9 cellular contexts compared by ENCODE assay signal in the genomic region with DNA sequence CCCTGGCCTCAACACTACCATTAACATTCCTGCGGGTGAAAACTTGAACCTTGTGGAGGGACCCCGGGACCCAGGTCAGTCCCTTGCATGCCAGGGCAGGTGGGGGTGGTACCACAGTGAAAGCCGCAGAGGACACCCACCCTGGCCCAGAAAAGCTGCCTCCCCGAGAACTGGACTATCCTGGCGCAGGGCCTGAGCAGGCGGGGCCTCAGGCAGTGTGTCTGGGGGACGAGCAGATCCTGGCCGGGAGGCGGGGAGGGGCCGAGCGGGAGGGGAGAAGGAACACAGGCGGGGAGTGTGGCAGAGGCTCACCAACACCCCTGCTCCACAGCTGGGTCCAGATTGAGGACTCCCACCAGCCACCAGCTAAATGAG. TPM values are rescaled to one million over a fixed set of nuclear protein-coding genes. Genes with fewer than 3 reads are reported as not detected.
A peak's percentile ranks its signal among the peaks of the same experiment; 100 is the strongest.
DNase-seq lines count a peak whose midpoint lies in the region; ATAC-seq, FAIRE-seq and TF ChIP-seq lines count a peak whose summit lies in the region.
"Had no signal": no experiment of that assay in that cellular context is flagged by ENCODE, and none has a peak within 500 bp of the region (broad histone marks: within the 10 kb centered on the region; RNA-seq: fewer than 3 reads in every experiment).

No MANE protein-coding gene starts in this region.

- ATAC-seq in GM19455 (IDR thresholded peaks at IDR 0.05; ENCODE audit: unreplicated experiment), result no peak
- ATAC-seq in HG02970 (IDR thresholded peaks at IDR 0.05; ENCODE audit: low FRiP score, unreplicated experiment), result no peak
- ATAC-seq in activated CD8-positive, alpha-beta T cell treated with anti-CD3 and anti-CD28 coated beads, Interleukin-2, amount 10 ng/mL, durations not matched to agents 7 days and 5 days, result no peak

- DNase-seq in HFFc6, result peak; percentile 26
- DNase-seq in MCF 10A (ENCODE audit: unreplicated experiment), result peak; percentile 79
- DNase-seq in keratinocyte (ENCODE audit: low read depth, low spot score), result no peak
- DNase-seq in activated CD8-positive, alpha-beta T cell treated with anti-CD3 and anti-CD28 coated beads, Interleukin-2, amount 10 ng/mL, durations not matched to agents 7 days and 5 days, result no peak
- DNase-seq in occipital lobe (lab: John Stamatoyannopoulos, UW), result no peak

- CTCF ChIA-PET in MCF 10A (lab: Yijun Ruan, JAX), result interaction anchor here (1.1 to 2.6 kb wide), 4 partner anchors 8 to 115 kb away, joined by 3 to 11 read pairs (median 8); no protein-coding TSS in a partner anchor
- CTCF ChIA-PET in activated CD8-positive, alpha-beta T cell treated with anti-CD3 and anti-CD28 coated beads, Interleukin-2, amount 10 ng/mL, durations not matched to agents 7 days and 5 days (lab: Charles Lee), result no interaction called here

- no peaks in the 10 kb centered on the region for H3K27me3 ChIP-seq in keratinocyte (ENCODE audit: control insufficient read depth, extremely low read depth, insufficient read depth, low read length)
- H3K27me3 ChIP-seq in stomach smooth muscle (ENCODE audit: control insufficient read depth in 1 of 2, insufficient read depth in 2 of 2, low read length in 2 of 2), result no peaks in the 10 kb centered on the region

- no peak overlapping the region for H2AFZ ChIP-seq in keratinocyte (ENCODE audit: control insufficient read depth, low read length)

- peak overlapping the region; percentile 90 for H3K4me3 Mint-ChIP-seq in HFFc6
- H3K4me3 Mint-ChIP-seq in MCF 10A (ENCODE audit: unreplicated experiment), result peak overlapping the region; percentile 92
- no peak overlapping the region for H3K4me3 Mint-ChIP-seq in activated CD8-positive, alpha-beta T cell treated with anti-CD3 and anti-CD28 coated beads, Interleukin-2, amount 10 ng/mL, durations not matched to agents 7 days and 5 days
- H3K4me3 Mint-ChIP-seq: dendritic cell treated with granulocyte-macrophage colony-stimulating factor and Interleukin-4, amounts not matched to agents 40 ng/mL and 50 ng/mL, for 4 days had no signal

- H3K27ac Mint-ChIP-seq in HFFc6 (peak overlapping the region; percentile 66), MCF 10A (ENCODE audit: low read depth, unreplicated experiment) (peak overlapping the region; percentile 82)
- no peak overlapping the region for H3K27ac Mint-ChIP-seq in activated CD8-positive, alpha-beta T cell treated with anti-CD3 and anti-CD28 coated beads, Interleukin-2, amount 10 ng/mL, durations not matched to agents 7 days and 5 days
- H3K27ac Mint-ChIP-seq: dendritic cell treated with granulocyte-macrophage colony-stimulating factor and Interleukin-4, amounts not matched to agents 40 ng/mL and 50 ng/mL, for 4 days had no signal

- peaks cover 78% of the 10 kb centered on the region for H3K79me2 ChIP-seq in keratinocyte (ENCODE audit: control insufficient read depth, insufficient read depth, low read length)

- no peaks in the 10 kb centered on the region; the same call in 1 of the 2 replicates for H3K36me3 Mint-ChIP-seq in HFFc6 (ENCODE audit: low read depth)
- H3K36me3 Mint-ChIP-seq in MCF 10A (ENCODE audit: insufficient read depth, unreplicated experiment), result peaks cover 62% of the 10 kb centered on the region
- H3K36me3 Mint-ChIP-seq in activated CD8-positive, alpha-beta T cell treated with anti-CD3 and anti-CD28 coated beads, Interleukin-2, amount 10 ng/mL, durations not matched to agents 7 days and 5 days (ENCODE audit: low read depth), result no peaks in the 10 kb centered on the region

- dilution Hi-C loops in keratinocyte (cut with MboI; ENCODE audit: extremely low pct_ligation_motif_present, low sequenced_read_pairs), result no loop called here

- peaks cover 8% of the 10 kb centered on the region for H4K20me1 ChIP-seq in keratinocyte (ENCODE audit: control insufficient read depth, extremely low read depth, insufficient read depth, low read length)

- no peaks in the 10 kb centered on the region; the same call in 1 of the 2 replicates for H3K27me3 Mint-ChIP-seq in HFFc6 (ENCODE audit: insufficient read depth)
- no peaks in the 10 kb centered on the region for H3K27me3 Mint-ChIP-seq in MCF 10A (ENCODE audit: insufficient read depth, unreplicated experiment)
- H3K27me3 Mint-ChIP-seq in activated CD8-positive, alpha-beta T cell treated with anti-CD3 and anti-CD28 coated beads, Interleukin-2, amount 10 ng/mL, durations not matched to agents 7 days and 5 days (ENCODE audit: low read depth), result peaks cover 11% of the 10 kb centered on the region

- H3K4me3 ChIP-seq in keratinocyte (ENCODE audit: control insufficient read depth in 2 of 3, extremely low read depth in 1 of 3, insufficient read depth in 2 of 3, low read depth in 1 of 3, low read length in 3 of 3) (peak overlapping the region; percentile 93 to 94 (median 93)), stomach smooth muscle (ENCODE audit: low read length in 2 of 2) (peak overlapping the region; percentile 83 to 84)

- peaks cover 4% of the 10 kb centered on the region for H3K9me1 ChIP-seq in keratinocyte (ENCODE audit: control insufficient read depth, extremely low read depth, insufficient read depth, low read length)

- H3K9me3 Mint-ChIP-seq in HFFc6 (no peaks in the 10 kb centered on the region), MCF 10A (ENCODE audit: unreplicated experiment) (no peaks in the 10 kb centered on the region)
- no peaks in the 10 kb centered on the region for H3K9me3 Mint-ChIP-seq in activated CD8-positive, alpha-beta T cell treated with anti-CD3 and anti-CD28 coated beads, Interleukin-2, amount 10 ng/mL, durations not matched to agents 7 days and 5 days (ENCODE audit: insufficient read depth)
- H3K9me3 Mint-ChIP-seq: dendritic cell treated with granulocyte-macrophage colony-stimulating factor and Interleukin-4, amounts not matched to agents 40 ng/mL and 50 ng/mL, for 4 days had no signal

- peaks cover 65% of the 10 kb centered on the region for H3K4me1 ChIP-seq in keratinocyte (ENCODE audit: control insufficient read depth, extremely low read depth, insufficient read depth, low read length)
- H3K4me1 ChIP-seq in stomach smooth muscle (ENCODE audit: control insufficient read depth, insufficient read depth, low read length), result peaks cover 77% of the 10 kb centered on the region

- intact Hi-C loops in MCF 10A (cut with micrococcal nuclease), result loop anchor here (1.0 kb wide), 1 partner anchor 33 kb away; no protein-coding TSS in a partner anchor

- H3K27ac ChIP-seq in keratinocyte (ENCODE audit: control insufficient read depth, insufficient read depth, low read length) (peak overlapping the region; percentile 98), stomach smooth muscle (ENCODE audit: low read length) (peak overlapping the region; percentile 97)

- FAIRE-seq in keratinocyte (lab: Jason Lieb, UNC), result peak; percentile 36

- H3K9me3 ChIP-seq in keratinocyte (ENCODE audit: control insufficient read depth, low read depth, low read length) (no peaks in the 10 kb centered on the region), stomach smooth muscle (ENCODE audit: control insufficient read depth in 2 of 2, low read length in 2 of 2) (no peaks in the 10 kb centered on the region)

- POLR2A ChIA-PET in MCF 10A (lab: Yijun Ruan, JAX), result interaction anchor here (0.5 to 11.4 kb wide), 15 partner anchors 9 to 287 kb away, joined by 3 to 636 read pairs (median 9); a partner anchor contains a TSS
- POLR2A ChIA-PET in activated CD8-positive, alpha-beta T cell treated with anti-CD3 and anti-CD28 coated beads, Interleukin-2, amount 10 ng/mL, durations not matched to agents 7 days and 5 days (lab: Charles Lee), result no interaction called here

- H3K9ac ChIP-seq in keratinocyte (ENCODE audit: control insufficient read depth, extremely low read depth, insufficient read depth, low read length), result peak overlapping the region; percentile 100
- peak overlapping the region; percentile 59 to 76 for H3K9ac ChIP-seq in stomach smooth muscle (ENCODE audit: low read length in 2 of 2)

- peak overlapping the region; percentile 99 for H3K4me2 ChIP-seq in keratinocyte (ENCODE audit: control insufficient read depth, extremely low read depth, insufficient read depth, low read depth, low read length)

- no TSS peak for BruUV-seq in MCF 10A (replicated peaks; lab: Mats Ljungman, UMichigan)

- H3K36me3 ChIP-seq in keratinocyte (ENCODE audit: control insufficient read depth in 2 of 2, extremely low read depth in 1 of 2, insufficient read depth in 2 of 2, low read length in 2 of 2) (peaks cover 8 to 14% of the 10 kb centered on the region in 2 experiments), stomach smooth muscle (ENCODE audit: control insufficient read depth in 2 of 2, insufficient read depth in 2 of 2, low read length in 2 of 2) (peaks cover 0 to 3% of the 10 kb centered on the region in 2 donors)

- TF ChIP-seq CTCF in HFFc6 (IDR thresholded peaks at IDR 0.05) (no peak), MCF 10A (IDR thresholded peaks at IDR 0.05; ENCODE audit: unreplicated experiment) (no peak), keratinocyte (optimal IDR thresholded peaks at IDR 0.05 in 1 of 3, IDR thresholded peaks at IDR 0.05 in 1 of 3, conservative IDR thresholded peaks at IDR 0.05 in 1 of 3; ENCODE audit: extremely low read depth in 1 of 3, insufficient read depth in 2 of 3, low read length in 3 of 3) (no peak)

- H3K4me1 Mint-ChIP-seq in HFFc6 (ENCODE audit: low read depth) (peaks cover 44% of the 10 kb centered on the region), MCF 10A (ENCODE audit: insufficient read depth, unreplicated experiment) (peaks cover 28% of the 10 kb centered on the region)
- no peaks in the 10 kb centered on the region for H3K4me1 Mint-ChIP-seq in activated CD8-positive, alpha-beta T cell treated with anti-CD3 and anti-CD28 coated beads, Interleukin-2, amount 10 ng/mL, durations not matched to agents 7 days and 5 days (ENCODE audit: low read depth)

RNA-seq across cellular contexts. Expression of a gene that starts 10.0 kb away (rescaled TPM):
- 10 to 100 TPM; 50.2 to 76.2 (median 73.7) TPM for total RNA-seq in HFFc6 (2021; fragmentation: NEBNext Ultra II Directional; extraction: Animal tissue kit (Norgen Biotek cat#: 25700))
- total RNA-seq in MCF 10A (2022) (218 and 286 TPM in 2 replicates), occipital lobe (20.6 TPM)
- 142 to 198 TPM (median 164 TPM) in 3 replicates for polyA plus RNA-seq in keratinocyte
- polyA plus RNA-seq in keratinocyte (2011; ENCODE audit: low read depth), result 725 TPM
- polyA plus RNA-seq in keratinocyte (2011; cell fraction: cytosol; rRNA removed), result 78.9 and 92.5 TPM in 2 replicates
- polyA plus RNA-seq in keratinocyte (2011; cell fraction: nucleus; rRNA removed), result 988 and 1,021 TPM in 2 replicates
- polyA plus RNA-seq in keratinocyte (2012; ENCODE audit: low replicate concordance), result 289 and 443 TPM in 2 replicates
- polyA minus RNA-seq in keratinocyte, result 622 to 721 TPM (median 625 TPM) in 3 replicates
- polyA minus RNA-seq in keratinocyte (2011; cell fraction: cytosol; rRNA and poly(A)+ RNA removed), result 342 TPM
- polyA minus RNA-seq in keratinocyte (2011; cell fraction: nucleus; rRNA and poly(A)+ RNA removed), result 1,549 and 2,078 TPM in 2 replicates
- not detected for total RNA-seq in activated CD8-positive, alpha-beta T cell treated with anti-CD3 and anti-CD28 coated beads, Interleukin-2, amount 10 ng/mL, durations not matched to agents 7 days and 5 days

RNA-seq across cellular contexts. Expression of a gene that starts 17.4 kb away (rescaled TPM):
- total RNA-seq in HFFc6 (2021; fragmentation: NEBNext Ultra II Directional; extraction: Animal tissue kit (Norgen Biotek cat#: 25700)), result 10 to 100 TPM in 2 of 6 experiments, 1 to 10 TPM in 4; 5.9 to 12.3 (median 7.9) TPM
- total RNA-seq in MCF 10A (2022) (20.3 and 24.3 TPM in 2 replicates), occipital lobe (10.1 TPM)
- polyA plus RNA-seq in keratinocyte, result 8.6 to 11.7 TPM (median 9.1 TPM) in 3 replicates
- 3.3 TPM for polyA plus RNA-seq in keratinocyte (2011; ENCODE audit: low read depth)
- polyA plus RNA-seq in keratinocyte (2011; cell fraction: cytosol; rRNA removed), result 8.1 and 9.8 TPM in 2 replicates
- 22.6 and 24.3 TPM in 2 replicates for polyA plus RNA-seq in keratinocyte (2011; cell fraction: nucleus; rRNA removed)
- polyA plus RNA-seq in keratinocyte (2012; ENCODE audit: low replicate concordance), result 10.3 and 10.9 TPM in 2 replicates
- 5.1 to 5.2 TPM (median 5.1 TPM) in 3 replicates for polyA minus RNA-seq in keratinocyte
- polyA minus RNA-seq in keratinocyte (2011; cell fraction: cytosol; rRNA and poly(A)+ RNA removed), result 6.5 TPM
- 7.3 and 15.5 TPM in 2 replicates for polyA minus RNA-seq in keratinocyte (2011; cell fraction: nucleus; rRNA and poly(A)+ RNA removed)
- total RNA-seq in activated CD8-positive, alpha-beta T cell treated with anti-CD3 and anti-CD28 coated beads, Interleukin-2, amount 10 ng/mL, durations not matched to agents 7 days and 5 days, result under 1 TPM; 0.55 to 0.95 TPM

RNA-seq across cellular contexts. Expression of a gene that starts 43.5 kb away (rescaled TPM):
- under 1 TPM; 0.05 to 0.18 (median 0.11) TPM for total RNA-seq in HFFc6 (2021; fragmentation: NEBNext Ultra II Directional; extraction: Animal tissue kit (Norgen Biotek cat#: 25700))
- total RNA-seq in MCF 10A (2022) (not detected in 2 replicates), occipital lobe (5.8 TPM)
- polyA plus RNA-seq in keratinocyte, result 0.01 TPM in 1 of 3 replicates, not detected in the others
- polyA plus RNA-seq in keratinocyte (2011; ENCODE audit: low read depth), result not detected
- polyA plus RNA-seq in keratinocyte (2011; cell fraction: cytosol; rRNA removed), result not detected in 2 replicates
- not detected in 2 replicates for polyA plus RNA-seq in keratinocyte (2011; cell fraction: nucleus; rRNA removed)
- polyA plus RNA-seq in keratinocyte (2012; ENCODE audit: low replicate concordance), result 0.87 TPM in 1 of 2 replicates, not detected in the other
- polyA minus RNA-seq in keratinocyte, result 0.07 TPM in 1 of 3 replicates, not detected in the others
- not detected for polyA minus RNA-seq in keratinocyte (2011; cell fraction: cytosol; rRNA and poly(A)+ RNA removed)
- polyA minus RNA-seq in keratinocyte (2011; cell fraction: nucleus; rRNA and poly(A)+ RNA removed), result not detected in 2 replicates
- not detected for total RNA-seq in activated CD8-positive, alpha-beta T cell treated with anti-CD3 and anti-CD28 coated beads, Interleukin-2, amount 10 ng/mL, durations not matched to agents 7 days and 5 days

RNA-seq across cellular contexts. Expression of a gene that starts 52.7 kb away (rescaled TPM):
- 10 to 100 TPM; 11.6 to 20.3 (median 18.4) TPM for total RNA-seq in HFFc6 (2021; fragmentation: NEBNext Ultra II Directional; extraction: Animal tissue kit (Norgen Biotek cat#: 25700))
- total RNA-seq in MCF 10A (2022), result 29.3 and 33.0 TPM in 2 replicates
- polyA plus RNA-seq in keratinocyte, result 29.8 to 48.7 TPM (median 35.7 TPM) in 3 replicates
- polyA plus RNA-seq in keratinocyte (2011; ENCODE audit: low read depth), result 5.3 TPM
- 22.7 and 31.2 TPM in 2 replicates for polyA plus RNA-seq in keratinocyte (2011; cell fraction: cytosol; rRNA removed)
- 30.3 and 36.4 TPM in 2 replicates for polyA plus RNA-seq in keratinocyte (2011; cell fraction: nucleus; rRNA removed)
- polyA plus RNA-seq in keratinocyte (2012; ENCODE audit: low replicate concordance), result 15.0 and 47.2 TPM in 2 replicates
- 21.6 to 29.0 TPM (median 28.1 TPM) in 3 replicates for polyA minus RNA-seq in keratinocyte
- 44.7 TPM for polyA minus RNA-seq in keratinocyte (2011; cell fraction: cytosol; rRNA and poly(A)+ RNA removed)
- polyA minus RNA-seq in keratinocyte (2011; cell fraction: nucleus; rRNA and poly(A)+ RNA removed), result 20.9 and 27.0 TPM in 2 replicates
- 10 to 100 TPM; 59.9 to 62.3 TPM for total RNA-seq in activated CD8-positive, alpha-beta T cell treated with anti-CD3 and anti-CD28 coated beads, Interleukin-2, amount 10 ng/mL, durations not matched to agents 7 days and 5 days
- total RNA-seq in occipital lobe, result 11.1 TPM

Comparison
In these comparisons a context has a peak if more than half of its experiments do, and no peak if none do; other contexts are left out.
1. DNase-seq: peak in HFFc6 (single experiment) and MCF 10A (single experiment); none in keratinocyte (single experiment), activated CD8-positive, alpha-beta T cell treated with anti-CD3 and anti-CD28 coated beads, Interleukin-2, amount 10 ng/mL, durations not matched to agents 7 days and 5 days (single experiment) and occipital lobe (single experiment).
2. RNA of a gene that starts 10.0 kb away (total RNA-seq): 218 to 286 TPM in MCF 10A, 50.2 to 76.2 TPM in HFFc6 and 20.6 TPM in occipital lobe (single experiment); not detected in activated CD8-positive, alpha-beta T cell treated with anti-CD3 and anti-CD28 coated beads, Interleukin-2, amount 10 ng/mL, durations not matched to agents 7 days and 5 days; every median in the first group is over 10 times any median in the second.